ENCODE assay signal across 8 cellular contexts in the genomic region with DNA sequence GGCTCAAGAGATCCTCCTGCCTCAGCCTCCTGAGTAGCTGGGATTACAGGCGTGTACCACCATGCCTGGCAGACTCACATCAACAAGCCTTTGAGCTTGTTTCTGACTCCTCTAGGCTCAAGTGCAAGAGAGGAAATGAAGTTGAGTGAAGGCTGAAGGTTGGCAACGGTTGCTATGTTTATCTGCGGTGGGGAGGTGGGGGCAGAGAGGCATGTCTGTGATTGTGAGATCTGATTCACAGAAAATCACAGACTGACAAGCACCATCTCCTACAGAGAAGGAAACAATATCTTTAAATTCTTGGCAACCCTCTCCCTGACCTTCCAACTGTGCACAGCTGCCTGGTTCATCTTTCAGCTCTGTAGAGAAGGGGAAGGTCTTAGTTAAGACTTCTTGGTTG. TPM values are rescaled to one million over a fixed set of nuclear protein-coding genes. Genes with fewer than 3 reads are reported as not detected.
DNase-seq lines count a peak whose midpoint lies in the region; ATAC-seq and TF ChIP-seq lines count a peak whose summit lies in the region.

No MANE protein-coding gene starts in this region.

- H3K9me3 ChIP-seq in CD4-positive, CD25-positive, alpha-beta regulatory T cell (ENCODE audit: control insufficient read depth in 2 of 2, low read length in 2 of 2), result no peaks in the 10 kb centered on the region
- H3K9me3 ChIP-seq in Karpas-422 (ENCODE audit: low read length) (no peaks in the 10 kb centered on the region), hepatocyte (ENCODE audit: low read depth) (no peaks in the 10 kb centered on the region)

- peak overlapping the region; percentile 42 to 83 (median 56) for H3K4me3 Mint-ChIP-seq in CD4-positive, CD25-positive, alpha-beta regulatory T cell

- DNase-seq in CD4-positive, CD25-positive, alpha-beta regulatory T cell, result peak; percentile 79 to 96 (median 93)
- peak; percentile 70 for DNase-seq in Karpas-422
- DNase-seq in activated CD4-positive, alpha-beta T cell treated with anti-CD3 and anti-CD28 coated beads, Interleukin-2, amount 50 U/mL, for 24 hours (ENCODE audit: low read depth in 1 of 2, low spot score in 1 of 2), result peak; percentile 39 to 73
- peak; percentile 60 to 70 for DNase-seq in stimulated activated CD8-positive, alpha-beta memory T cell treated with anti-CD3 and anti-CD28 coated beads, Interleukin-15, amount 100 ng/mL, for 4 hours (ENCODE audit: low read depth in 2 of 2)
- no peak for DNase-seq in OCI-M2 (lab: John Stamatoyannopoulos, UW; ENCODE audit: unreplicated experiment)
- DNase-seq in hepatocyte (ENCODE audit: low spot score), result no peak

- peak overlapping the region; percentile 46 for H3K4me3 ChIP-seq in CD4-positive, CD25-positive, alpha-beta regulatory T cell (ENCODE audit: low read depth, low read length)
- H3K4me3 ChIP-seq in Karpas-422 (ENCODE audit: low read length), result no peak overlapping the region
- H3K4me3 ChIP-seq in hepatocyte, result no peak overlapping the region

- H3K4me1 Mint-ChIP-seq in CD4-positive, CD25-positive, alpha-beta regulatory T cell, result peaks cover 13 to 46% (median 31%) of the 10 kb centered on the region in 4 donors

- H3K79me2 ChIP-seq in Karpas-422 (ENCODE audit: low read length) (no peaks in the 10 kb centered on the region), hepatocyte (no peaks in the 10 kb centered on the region)

- no peak for TF ChIP-seq CTCF in hepatocyte (IDR thresholded peaks at IDR 0.05; ENCODE audit: poor library complexity)

- H2AFZ ChIP-seq in Karpas-422 (ENCODE audit: low read length) (peak overlapping the region; percentile 14; the same call in 1 of the 2 replicates), hepatocyte (no peak overlapping the region)

- H3K36me3 ChIP-seq in CD4-positive, CD25-positive, alpha-beta regulatory T cell (ENCODE audit: control insufficient read depth, insufficient read depth, low read length), result no peaks in the 10 kb centered on the region
- H3K36me3 ChIP-seq in Karpas-422 (ENCODE audit: insufficient read depth, low read length) (no peaks in the 10 kb centered on the region), hepatocyte (replicated peaks; ENCODE audit: insufficient read depth, low read depth) (no peaks in the 10 kb centered on the region)

- no peaks in the 10 kb centered on the region for H3K36me3 Mint-ChIP-seq in CD4-positive, CD25-positive, alpha-beta regulatory T cell

- no peaks in the 10 kb centered on the region for H3K27me3 ChIP-seq in CD4-positive, CD25-positive, alpha-beta regulatory T cell (ENCODE audit: control insufficient read depth, insufficient read depth, low read length)
- H3K27me3 ChIP-seq in Karpas-422 (ENCODE audit: low read length) (no peaks in the 10 kb centered on the region), hepatocyte (no peaks in the 10 kb centered on the region)

- no peaks in the 10 kb centered on the region for H3K9me3 Mint-ChIP-seq in CD4-positive, CD25-positive, alpha-beta regulatory T cell

- H3K9ac ChIP-seq in Karpas-422 (ENCODE audit: low read length), result no peak overlapping the region

- H3K27ac Mint-ChIP-seq in CD4-positive, CD25-positive, alpha-beta regulatory T cell, result peak overlapping the region; percentile 97 to 98 (median 98)

- H3K9me2 ChIP-seq in Karpas-422 (replicated peaks; ENCODE audit: insufficient read depth, low read length) (no peaks in the 10 kb centered on the region), hepatocyte (replicated peaks; ENCODE audit: insufficient read depth) (no peaks in the 10 kb centered on the region)

- H3K4me2 ChIP-seq in Karpas-422 (ENCODE audit: low read depth, low read length, poor library complexity, severe bottlenecking) (peak overlapping the region; percentile 3), hepatocyte (no peak overlapping the region)

- peak overlapping the region; percentile 97 for H3K27ac ChIP-seq in CD4-positive, CD25-positive, alpha-beta regulatory T cell (ENCODE audit: insufficient read depth, low read length, poor library complexity, severe bottlenecking)
- H3K27ac ChIP-seq in Karpas-422 (ENCODE audit: low read length), result 0 out of 2 replicates have a peak overlapping the region, but pooled peaks have one; percentile 1
- no peak overlapping the region for H3K27ac ChIP-seq in hepatocyte

- H4K20me1 ChIP-seq in Karpas-422 (ENCODE audit: insufficient read depth, low read depth, low read length) (no peaks in the 10 kb centered on the region), hepatocyte (ENCODE audit: insufficient read depth, poor library complexity, severe bottlenecking) (no peaks in the 10 kb centered on the region)

- no peaks in the 10 kb centered on the region for H3K27me3 Mint-ChIP-seq in CD4-positive, CD25-positive, alpha-beta regulatory T cell

- WGBS in hepatocyte (ENCODE audit: low lambda C conversion rate, missing lambda C conversion rate), result 37% methylated on average over 3 of the region's 3 CpGs

- peak; percentile 97 to 99 for ATAC-seq in CD4-positive, CD25-positive, alpha-beta regulatory T cell (ENCODE audit: low read depth in 2 of 2)
- ATAC-seq in GM21360 (IDR thresholded peaks at IDR 0.05; ENCODE audit: unreplicated experiment) (peak; percentile 58), esophagus mucosa (peak; percentile 64)

- H3K4me1 ChIP-seq in CD4-positive, CD25-positive, alpha-beta regulatory T cell (ENCODE audit: control insufficient read depth, insufficient read depth, low read length, poor library complexity, severe bottlenecking), result peaks cover 28% of the 10 kb centered on the region
- H3K4me1 ChIP-seq in Karpas-422 (ENCODE audit: low read length) (peaks cover 17% of the 10 kb centered on the region), hepatocyte (ENCODE audit: insufficient read depth) (no peaks in the 10 kb centered on the region)

RNA-seq across cellular contexts. Expression of gene NINJ2, which starts 22.1 kb away (rescaled TPM):
- 16.8 TPM for total RNA-seq in CD4-positive, CD25-positive, alpha-beta regulatory T cell
- 100 to 1,000 TPM; 106 to 170 (median 143) TPM for polyA plus RNA-seq in CD4-positive, CD25-positive, alpha-beta regulatory T cell
- total RNA-seq in Karpas-422 (2014; rRNA removed; shearing (Covaris generic); ENCODE audit: low replicate concordance), result 1.8 and 2.4 TPM in 2 replicates
- total RNA-seq in esophagus mucosa, result 2.9 TPM
- 0.70 and 0.92 TPM in 2 replicates for total RNA-seq in hepatocyte
- 2.1 and 3.9 TPM in 2 replicates for polyA plus RNA-seq in hepatocyte

Comparison
In these comparisons a context has a peak if more than half of its experiments do, and no peak if none do; other contexts are left out.
1. DNase-seq: peak in CD4-positive, CD25-positive, alpha-beta regulatory T cell (3 of 3), Karpas-422 (single experiment), activated CD4-positive, alpha-beta T cell treated with anti-CD3 and anti-CD28 coated beads, Interleukin-2, amount 50 U/mL, for 24 hours (2 of 2) and stimulated activated CD8-positive, alpha-beta memory T cell treated with anti-CD3 and anti-CD28 coated beads, Interleukin-15, amount 100 ng/mL, for 4 hours (2 of 2); none in OCI-M2 (single experiment) and hepatocyte (single experiment).
2. Peak in every context shown above with its lines, with median percentiles within 50 percentile points of each other: ATAC-seq.